7 cellular contexts compared by ENCODE assay signal in genomic region chr6:155591741-155592140, GRCh38.
"Had no signal": no experiment of that assay in that cellular context is flagged by ENCODE, and none has a peak within 500 bp of the region (broad histone marks: within the 10 kb centered on the region; RNA-seq: fewer than 3 reads in every experiment).

No MANE protein-coding gene starts in this region.

- H3K4me3 ChIP-seq: GM23248, K562 had no signal

- DNase-seq: GM23248, GOT3, H9, HCEC 1CT, KG1 had no signal

- ATAC-seq: K562 had no signal

- H3K27ac ChIP-seq: GM23248 had no signal

- FAIRE-seq: HTR-8/SVneo, K562 had no signal
